ENCODE assay signal across 24 cellular contexts in genomic region chr1:46638921-46639320, GRCh38. TPM values are rescaled to one million over a fixed set of nuclear protein-coding genes. Genes with fewer than 3 reads are reported as not detected.
DNase-seq lines count a peak whose midpoint lies in the region; ATAC-seq, FAIRE-seq and TF ChIP-seq lines count a peak whose summit lies in the region.
"Had no signal": no experiment of that assay in that cellular context is flagged by ENCODE, and none has a peak within 500 bp of the region (broad histone marks: within the 10 kb centered on the region; RNA-seq: fewer than 3 reads in every experiment).

No MANE protein-coding gene starts in this region.

- in situ Hi-C loops in Caki2 (cut with HindIII; ENCODE audit: low pct_unique_long_range_greater_than_20kb, low sequenced_read_pairs) (no loop called here), HepG2 (cut with HindIII; ENCODE audit: extremely low pct_ligation_motif_present, low pct_unique_long_range_greater_than_20kb) (no loop called here)

- H3K9me3 ChIP-seq in HepG2 (ENCODE audit: low read length): no peaks in the 10 kb centered on the region
- H3K9me3 ChIP-seq: HAP-1, MG63 had no signal

- no peak overlapping the region for H2AFZ ChIP-seq in HepG2 (ENCODE audit: low read length)
- H2AFZ ChIP-seq: GM23248, PC-9 had no signal

- H3K27ac ChIP-seq in VCaP: peak overlapping the region; percentile 85
- no peak overlapping the region for H3K27ac ChIP-seq in HepG2 (ENCODE audit: extremely low read length, insufficient read depth, low read length)
- H3K27ac ChIP-seq: GM23248, PC-9 had no signal

- peak; percentile 23 for DNase-seq in DMS53 (lab: John Stamatoyannopoulos, UW)
- DNase-seq in DMS53 treated with DMSO at 0.1 percent for 48 hours (lab: John Stamatoyannopoulos, UW; ENCODE audit: unreplicated experiment): no peak
- DNase-seq in Caki2 (ENCODE audit: low read depth): peak; percentile 46
- DNase-seq in HepG2 (ENCODE audit: low spot score): no peak
- DNase-seq in H4 (ENCODE audit: low spot score): no peak
- no peak for DNase-seq in stimulated activated CD4-positive, alpha-beta T cell treated with anti-CD3 and anti-CD28 coated beads, Interleukin-4, amount 100 ng/mL, for 4 hours
- DNase-seq: 8988T, AML-193, C1 segment of cervical spinal cord, DMS79 treated with DMSO at 0.1 percent for 48 hours, GM23248, IMR-90, MG63, NCI-H1417 treated with DMSO at 0.1 percent for 48 hours, NCI-H187, NCI-H446 treated with DMSO at 0.1 percent for 48 hours, PC-9, RPMI8226, SHP77 had no signal

- no peaks in the 10 kb centered on the region for H3K27me3 ChIP-seq in HepG2 (ENCODE audit: control insufficient read depth in 1 of 2, insufficient read depth in 2 of 2, low read length in 2 of 2)
- H3K27me3 ChIP-seq: MG63 had no signal

- no peak for TF ChIP-seq POLR2A in HepG2 (IDR thresholded peaks at IDR 0.05; ENCODE audit: insufficient read depth in 1 of 2, low read depth in 2 of 2, low read length in 2 of 2)

- no peaks in the 10 kb centered on the region for H3K79me2 ChIP-seq in HepG2 (ENCODE audit: insufficient read depth, low read length)

- TF ChIP-seq RAD21 in HepG2 (CRISPR knock-in tag; IDR thresholded peaks at IDR 0.05): no peak

- no peak overlapping the region for H3K9ac ChIP-seq in HepG2 (ENCODE audit: insufficient read depth, low read depth, low read length)
- H3K9ac ChIP-seq: GM23248 had no signal

- peaks cover 2 to 15% of the 10 kb centered on the region in 2 experiments; a peak in 4 of 5 replicates for H3K36me3 ChIP-seq in HepG2 (replicated peaks in 1 of 2; ENCODE audit: control insufficient read depth in 1 of 2, insufficient read depth in 2 of 2, low read length in 2 of 2)

- H4K20me1 ChIP-seq in HepG2 (ENCODE audit: insufficient read depth, low read length): no peaks in the 10 kb centered on the region

- H3K4me3 ChIP-seq in HepG2 (replicated peaks in 1 of 3; ENCODE audit: insufficient read depth in 1 of 3, low read depth in 2 of 3, low read length in 3 of 3): no peak overlapping the region
- H3K4me3 ChIP-seq: GM23248, HAP-1, MG63, PC-9 had no signal

- no peak for TF ChIP-seq EP300 in HepG2 (IDR thresholded peaks at IDR 0.05; ENCODE audit: low read depth in 2 of 2, low read length in 2 of 2)
- TF ChIP-seq EP300 in HepG2 (CRISPR knock-in tag; IDR thresholded peaks at IDR 0.05; ENCODE audit: borderline replicate concordance): no peak

- POLR2A ChIA-PET in HepG2 (lab: Yijun Ruan, JAX): no interaction called here

- intact Hi-C loops in HepG2 (cut with micrococcal nuclease; ENCODE audit: unreplicated experiment): no loop called here

- FAIRE-seq in HepG2 (lab: Jason Lieb, UNC): no peak
- FAIRE-seq: HTR-8/SVneo had no signal

- BruUV-seq in HepG2 (replicated peaks; lab: Mats Ljungman, UMichigan): no TSS peak

- CTCF ChIA-PET in HepG2 (lab: Yijun Ruan, JAX; ENCODE audit: low intra/inter-chr PET ratio, low total read pairs): no interaction called here

- ATAC-seq in HepG2 (peak; percentile 70), GM18873 (IDR thresholded peaks at IDR 0.05; ENCODE audit: low FRiP score, unreplicated experiment) (no peak)

- H3K4me1 ChIP-seq in HepG2 (ENCODE audit: insufficient read depth, low read length): peaks cover 24% of the 10 kb centered on the region
- H3K4me1 ChIP-seq: HAP-1 had no signal

- TF ChIP-seq CTCF in VCaP (conservative IDR thresholded peaks at IDR 0.05) (no peak), HepG2 (CRISPR knock-in tag; IDR thresholded peaks at IDR 0.05) (no peak)

- H3K4me2 ChIP-seq in HepG2 (ENCODE audit: low read depth, low read length): no peak overlapping the region
- H3K4me2 ChIP-seq: PC-9 had no signal

RNA-seq across cellular contexts. Expression of gene MOB3C, which starts 22.3 kb away (rescaled TPM):
- total RNA-seq in Caki2 (2014; rRNA removed; shearing (Covaris generic); ENCODE audit: low replicate concordance): 17.7 and 33.9 TPM in 2 replicates
- 3.1 and 3.5 TPM in 2 replicates for total RNA-seq in HepG2 (2016; rRNA removed; fragmentation: Illumina TruSeq; extraction: Trizol)
- total RNA-seq in HepG2 (2016; cell fraction: cytosol; rRNA removed; fragmentation: Illumina TruSeq; extraction: Trizol; ENCODE audit: low read depth): 0.79 and 1.5 TPM in 2 replicates
- 3.4 and 3.8 TPM in 2 replicates for total RNA-seq in HepG2 (2016; cell fraction: insoluble cytoplasmic fraction; rRNA removed; fragmentation: Illumina TruSeq; extraction: Trizol)
- 3.4 and 3.6 TPM in 2 replicates for total RNA-seq in HepG2 (2016; cell fraction: membrane; rRNA removed; fragmentation: Illumina TruSeq; extraction: Trizol)
- total RNA-seq in HepG2 (2016; cell fraction: nucleus; rRNA removed; fragmentation: Illumina TruSeq; extraction: Trizol): 2.9 TPM in 2 replicates
- polyA plus RNA-seq in HepG2 (2011; rRNA removed): 4.1 and 6.8 TPM in 2 replicates
- polyA plus RNA-seq in HepG2 (2011; cell fraction: cytosol; rRNA removed): 3.7 and 4.9 TPM in 2 replicates
- 10.1 and 10.6 TPM in 2 replicates for polyA plus RNA-seq in HepG2 (2011; cell fraction: nucleus; rRNA removed)
- 2.3 and 2.7 TPM in 2 replicates for polyA plus RNA-seq in HepG2 (2012)
- polyA plus RNA-seq in HepG2 (2016; cell fraction: cytosol; fragmentation: Illumina TruSeq; extraction: Trizol; ENCODE audit: low read depth): 1.1 TPM in 2 replicates
- 2.9 and 3.1 TPM in 2 replicates for polyA plus RNA-seq in HepG2 (2016; cell fraction: insoluble cytoplasmic fraction; fragmentation: Illumina TruSeq; extraction: Trizol; ENCODE audit: low read depth)
- polyA plus RNA-seq in HepG2 (2016; cell fraction: membrane; fragmentation: Illumina TruSeq; extraction: Trizol; ENCODE audit: low read depth): 2.2 and 2.4 TPM in 2 replicates
- polyA plus RNA-seq in HepG2 (2016; cell fraction: nucleus; fragmentation: Illumina TruSeq; extraction: Trizol; ENCODE audit: insufficient read depth, low read depth): 3.5 and 4.0 TPM in 2 replicates
- polyA minus RNA-seq in HepG2 (2011; rRNA and poly(A)+ RNA removed; ENCODE audit: low replicate concordance): 6.7 and 10.0 TPM in 2 replicates
- polyA minus RNA-seq in HepG2 (2011; cell fraction: cytosol; rRNA and poly(A)+ RNA removed): 1.6 and 1.7 TPM in 2 replicates
- 5.7 and 7.6 TPM in 2 replicates for polyA minus RNA-seq in HepG2 (2011; cell fraction: nucleus; rRNA and poly(A)+ RNA removed)
- 4.3 and 6.6 TPM in 2 replicates for total RNA-seq in H4 (2014; rRNA removed; shearing (Covaris generic))

RNA-seq across cellular contexts. Expression of gene ATPAF1, which starts 29.2 kb away (rescaled TPM):
- 85.1 and 98.8 TPM in 2 replicates for total RNA-seq in Caki2 (2014; rRNA removed; shearing (Covaris generic); ENCODE audit: low replicate concordance)
- total RNA-seq in HepG2 (2016; rRNA removed; fragmentation: Illumina TruSeq; extraction: Trizol): 66.6 and 82.9 TPM in 2 replicates
- 16.7 and 20.1 TPM in 2 replicates for total RNA-seq in HepG2 (2016; cell fraction: cytosol; rRNA removed; fragmentation: Illumina TruSeq; extraction: Trizol; ENCODE audit: low read depth)
- total RNA-seq in HepG2 (2016; cell fraction: insoluble cytoplasmic fraction; rRNA removed; fragmentation: Illumina TruSeq; extraction: Trizol): 68.9 and 89.4 TPM in 2 replicates
- total RNA-seq in HepG2 (2016; cell fraction: membrane; rRNA removed; fragmentation: Illumina TruSeq; extraction: Trizol): 49.1 and 50.0 TPM in 2 replicates
- total RNA-seq in HepG2 (2016; cell fraction: nucleus; rRNA removed; fragmentation: Illumina TruSeq; extraction: Trizol): 25.2 and 28.9 TPM in 2 replicates
- 57.3 and 76.7 TPM in 2 replicates for polyA plus RNA-seq in HepG2 (2011; rRNA removed)
- polyA plus RNA-seq in HepG2 (2011; cell fraction: cytosol; rRNA removed): 49.4 and 72.7 TPM in 2 replicates
- polyA plus RNA-seq in HepG2 (2011; cell fraction: nucleus; rRNA removed): 20.5 and 24.9 TPM in 2 replicates
- polyA plus RNA-seq in HepG2 (2012): 41.0 and 52.7 TPM in 2 replicates
- 22.8 and 23.2 TPM in 2 replicates for polyA plus RNA-seq in HepG2 (2016; cell fraction: cytosol; fragmentation: Illumina TruSeq; extraction: Trizol; ENCODE audit: low read depth)
- polyA plus RNA-seq in HepG2 (2016; cell fraction: insoluble cytoplasmic fraction; fragmentation: Illumina TruSeq; extraction: Trizol; ENCODE audit: low read depth): 95.2 and 103 TPM in 2 replicates
- polyA plus RNA-seq in HepG2 (2016; cell fraction: membrane; fragmentation: Illumina TruSeq; extraction: Trizol; ENCODE audit: low read depth): 45.1 and 45.9 TPM in 2 replicates
- polyA plus RNA-seq in HepG2 (2016; cell fraction: nucleus; fragmentation: Illumina TruSeq; extraction: Trizol; ENCODE audit: insufficient read depth, low read depth): 40.9 and 46.7 TPM in 2 replicates
- 21.5 and 23.1 TPM in 2 replicates for polyA minus RNA-seq in HepG2 (2011; rRNA and poly(A)+ RNA removed; ENCODE audit: low replicate concordance)
- 34.2 and 40.5 TPM in 2 replicates for polyA minus RNA-seq in HepG2 (2011; cell fraction: cytosol; rRNA and poly(A)+ RNA removed)
- 26.4 and 40.3 TPM in 2 replicates for polyA minus RNA-seq in HepG2 (2011; cell fraction: nucleus; rRNA and poly(A)+ RNA removed)
- total RNA-seq in H4 (2014; rRNA removed; shearing (Covaris generic)): 73.0 and 82.3 TPM in 2 replicates

RNA-seq across cellular contexts. Expression of gene TEX38, which starts 32.7 kb away (rescaled TPM):
- not detected in 2 replicates for total RNA-seq in Caki2 (2014; rRNA removed; shearing (Covaris generic); ENCODE audit: low replicate concordance)
- not detected in 2 replicates for total RNA-seq in HepG2 (2016; rRNA removed; fragmentation: Illumina TruSeq; extraction: Trizol)
- not detected in 2 replicates for total RNA-seq in HepG2 (2016; cell fraction: cytosol; rRNA removed; fragmentation: Illumina TruSeq; extraction: Trizol; ENCODE audit: low read depth)
- total RNA-seq in HepG2 (2016; cell fraction: insoluble cytoplasmic fraction; rRNA removed; fragmentation: Illumina TruSeq; extraction: Trizol): not detected in 2 replicates
- total RNA-seq in HepG2 (2016; cell fraction: membrane; rRNA removed; fragmentation: Illumina TruSeq; extraction: Trizol): not detected in 2 replicates
- not detected in 2 replicates for total RNA-seq in HepG2 (2016; cell fraction: nucleus; rRNA removed; fragmentation: Illumina TruSeq; extraction: Trizol)
- 0.07 and 0.18 TPM in 2 replicates for polyA plus RNA-seq in HepG2 (2011; rRNA removed)
- polyA plus RNA-seq in HepG2 (2011; cell fraction: cytosol; rRNA removed): not detected in 2 replicates
- polyA plus RNA-seq in HepG2 (2011; cell fraction: nucleus; rRNA removed): 0.34 and 0.36 TPM in 2 replicates
- polyA plus RNA-seq in HepG2 (2012): not detected in 2 replicates
- polyA plus RNA-seq in HepG2 (2016; cell fraction: cytosol; fragmentation: Illumina TruSeq; extraction: Trizol; ENCODE audit: low read depth): not detected in 2 replicates
- not detected in 2 replicates for polyA plus RNA-seq in HepG2 (2016; cell fraction: insoluble cytoplasmic fraction; fragmentation: Illumina TruSeq; extraction: Trizol; ENCODE audit: low read depth)
- not detected in 2 replicates for polyA plus RNA-seq in HepG2 (2016; cell fraction: membrane; fragmentation: Illumina TruSeq; extraction: Trizol; ENCODE audit: low read depth)
- polyA plus RNA-seq in HepG2 (2016; cell fraction: nucleus; fragmentation: Illumina TruSeq; extraction: Trizol; ENCODE audit: insufficient read depth, low read depth): not detected in 2 replicates
- 0.40 TPM in 1 of 2 replicates, not detected in the other for polyA minus RNA-seq in HepG2 (2011; rRNA and poly(A)+ RNA removed; ENCODE audit: low replicate concordance)
- not detected in 2 replicates for polyA minus RNA-seq in HepG2 (2011; cell fraction: cytosol; rRNA and poly(A)+ RNA removed)
- not detected in 2 replicates for polyA minus RNA-seq in HepG2 (2011; cell fraction: nucleus; rRNA and poly(A)+ RNA removed)
- total RNA-seq in H4 (2014; rRNA removed; shearing (Covaris generic)): not detected in 2 replicates
- total RNA-seq: GM23248, IMR-90, PC-9 had no signal
- polyA plus RNA-seq: AG04450, IMR-90 had no signal

RNA-seq across cellular contexts. Expression of gene MKNK1, which starts 34.9 kb away (rescaled TPM):
- 25.7 and 37.5 TPM in 2 replicates for total RNA-seq in Caki2 (2014; rRNA removed; shearing (Covaris generic); ENCODE audit: low replicate concordance)
- 14.7 and 18.5 TPM in 2 replicates for total RNA-seq in HepG2 (2016; rRNA removed; fragmentation: Illumina TruSeq; extraction: Trizol)
- total RNA-seq in HepG2 (2016; cell fraction: cytosol; rRNA removed; fragmentation: Illumina TruSeq; extraction: Trizol; ENCODE audit: low read depth): 10.5 and 13.8 TPM in 2 replicates
- total RNA-seq in HepG2 (2016; cell fraction: insoluble cytoplasmic fraction; rRNA removed; fragmentation: Illumina TruSeq; extraction: Trizol): 14.4 and 19.1 TPM in 2 replicates
- 13.7 and 15.8 TPM in 2 replicates for total RNA-seq in HepG2 (2016; cell fraction: membrane; rRNA removed; fragmentation: Illumina TruSeq; extraction: Trizol)
- total RNA-seq in HepG2 (2016; cell fraction: nucleus; rRNA removed; fragmentation: Illumina TruSeq; extraction: Trizol): 21.2 and 21.4 TPM in 2 replicates
- 24.1 and 25.6 TPM in 2 replicates for polyA plus RNA-seq in HepG2 (2011; rRNA removed)
- polyA plus RNA-seq in HepG2 (2011; cell fraction: cytosol; rRNA removed): 16.8 and 17.9 TPM in 2 replicates
- polyA plus RNA-seq in HepG2 (2011; cell fraction: nucleus; rRNA removed): 84.8 and 85.6 TPM in 2 replicates
- polyA plus RNA-seq in HepG2 (2012): 16.8 and 18.6 TPM in 2 replicates
- polyA plus RNA-seq in HepG2 (2016; cell fraction: cytosol; fragmentation: Illumina TruSeq; extraction: Trizol; ENCODE audit: low read depth): 16.7 and 21.4 TPM in 2 replicates
- 20.0 and 23.4 TPM in 2 replicates for polyA plus RNA-seq in HepG2 (2016; cell fraction: insoluble cytoplasmic fraction; fragmentation: Illumina TruSeq; extraction: Trizol; ENCODE audit: low read depth)
- 14.8 and 17.5 TPM in 2 replicates for polyA plus RNA-seq in HepG2 (2016; cell fraction: membrane; fragmentation: Illumina TruSeq; extraction: Trizol; ENCODE audit: low read depth)
- polyA plus RNA-seq in HepG2 (2016; cell fraction: nucleus; fragmentation: Illumina TruSeq; extraction: Trizol; ENCODE audit: insufficient read depth, low read depth): 65.1 and 68.0 TPM in 2 replicates
- 29.1 and 38.2 TPM in 2 replicates for polyA minus RNA-seq in HepG2 (2011; rRNA and poly(A)+ RNA removed; ENCODE audit: low replicate concordance)
- 10.8 and 13.0 TPM in 2 replicates for polyA minus RNA-seq in HepG2 (2011; cell fraction: cytosol; rRNA and poly(A)+ RNA removed)
- polyA minus RNA-seq in HepG2 (2011; cell fraction: nucleus; rRNA and poly(A)+ RNA removed): 36.7 and 41.2 TPM in 2 replicates
- 21.8 and 23.2 TPM in 2 replicates for total RNA-seq in H4 (2014; rRNA removed; shearing (Covaris generic))

Comparison
In these comparisons a context has a peak if more than half of its experiments do, and no peak if none do; other contexts are left out.
1. DNase-seq: peak in DMS53 (single experiment) and Caki2 (single experiment); none in DMS53 treated with DMSO at 0.1 percent for 48 hours (single experiment), HepG2 (single experiment), H4 (single experiment) and stimulated activated CD4-positive, alpha-beta T cell treated with anti-CD3 and anti-CD28 coated beads, Interleukin-4, amount 100 ng/mL, for 4 hours (0 of 2).